Comparison of ENCODE assay signal across 24 cellular contexts in the genomic region with DNA sequence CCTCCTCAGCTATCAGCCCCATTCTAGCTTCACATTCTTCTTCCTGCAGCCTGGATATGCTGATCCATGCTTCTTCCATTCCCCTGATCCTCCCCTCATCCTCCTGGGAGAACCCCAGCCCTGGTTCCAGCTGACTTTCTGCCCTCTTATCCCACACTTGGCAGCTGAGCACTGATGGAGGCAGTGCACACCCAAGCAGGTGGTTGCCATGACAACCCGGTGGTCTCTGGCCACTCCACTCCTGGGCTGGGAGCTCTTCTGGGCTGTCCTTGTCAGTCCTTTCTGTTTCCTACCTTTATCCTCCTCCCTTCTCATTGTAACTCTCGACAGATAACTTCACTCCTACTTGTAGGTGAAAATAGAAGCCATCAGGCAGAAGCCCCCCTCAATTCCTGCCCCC. TPM values are rescaled to one million over a fixed set of nuclear protein-coding genes. Genes with fewer than 3 reads are reported as not detected.
DNase-seq lines count a peak whose midpoint lies in the region; ATAC-seq, FAIRE-seq and TF ChIP-seq lines count a peak whose summit lies in the region.
"Had no signal": no experiment of that assay in that cellular context is flagged by ENCODE, and none has a peak within 500 bp of the region (broad histone marks: within the 10 kb centered on the region; RNA-seq: fewer than 3 reads in every experiment).

No MANE protein-coding gene starts in this region.

- no peak overlapping the region for H2BK5ac ChIP-seq in H1 (ENCODE audit: low read depth, low read length)

- no peaks in the 10 kb centered on the region for H3K9me3 Mint-ChIP-seq in activated naive CD8-positive, alpha-beta T cell treated with anti-CD3 and anti-CD28 coated beads, Interleukin-2, amount 50 U/mL, for 24 hours
- H3K9me3 Mint-ChIP-seq in activated naive CD8-positive, alpha-beta T cell treated with anti-CD3 and anti-CD28 coated beads for 36 hours: no peaks in the 10 kb centered on the region
- no peaks in the 10 kb centered on the region for H3K9me3 Mint-ChIP-seq in stimulated activated effector memory CD8-positive, alpha-beta T cell treated with anti-CD3 and anti-CD28 coated beads, Interleukin-12 subunit alpha, Interleukin-12 subunit beta, amount 100 ng/mL, for 72 hours
- H3K9me3 Mint-ChIP-seq: brain; neural crest cell; stimulated activated naive CD8-positive, alpha-beta T cell treated with anti-CD3 and anti-CD28 coated beads, Interleukin-15, Interleukin-2, amounts not matched to agents 100 ng/mL and 50 ng/mL, for 24 hours had no signal

- POLR2A ChIA-PET in H1 (lab: Charles Lee; ENCODE audit: partially characterized antibody): interaction anchor here (0.6 to 1.2 kb wide), 2 partner anchors 10 to 18 kb away, joined by 3 read pairs; no protein-coding TSS in a partner anchor

- no peak overlapping the region for H2BK12ac ChIP-seq in H1 (ENCODE audit: low read depth, low read length)

- H2BK15ac ChIP-seq in H1 (ENCODE audit: low read length): no peak overlapping the region

- H3K9me3 ChIP-seq in Loucy (ENCODE audit: insufficient read depth, low read depth, low read length) (no peaks in the 10 kb centered on the region), H1 (ENCODE audit: insufficient read depth in 2 of 2, low read depth in 1 of 2, low read length in 1 of 2) (no peaks in the 10 kb centered on the region), heart right ventricle (no peaks in the 10 kb centered on the region)
- H3K9me3 ChIP-seq: lower lobe of right lung, thyroid gland had no signal

- no peak overlapping the region for H3K23ac ChIP-seq in H1 (ENCODE audit: insufficient read length)

- no peaks in the 10 kb centered on the region for H3K36me3 ChIP-seq in Loucy (ENCODE audit: insufficient read depth, low read length)
- no peaks in the 10 kb centered on the region for H3K36me3 ChIP-seq in H1 (ENCODE audit: control insufficient read depth in 2 of 4, insufficient read depth in 4 of 4, low read length in 3 of 4)
- no peaks in the 10 kb centered on the region for H3K36me3 ChIP-seq in heart right ventricle
- H3K36me3 ChIP-seq: lower lobe of right lung, thyroid gland had no signal

- no peak overlapping the region for H3K14ac ChIP-seq in H1 (ENCODE audit: insufficient read length)

- H3K27ac ChIP-seq in H1 (ENCODE audit: low read depth, low read length) (no peak overlapping the region), heart right ventricle (no peak overlapping the region)
- H3K27ac ChIP-seq: HL-60, lower lobe of right lung, thyroid gland had no signal

- no peak for DNase-seq in activated naive CD8-positive, alpha-beta T cell treated with anti-CD3 and anti-CD28 coated beads, Interleukin-2, amount 50 U/mL, for 24 hours
- no peak for DNase-seq in activated naive CD8-positive, alpha-beta T cell treated with anti-CD3 and anti-CD28 coated beads for 36 hours
- DNase-seq in H1 (ENCODE audit: low read depth in 1 of 2, low spot score in 2 of 2) (no peak), heart right ventricle (no peak), DMS53 (lab: John Stamatoyannopoulos, UW) (no peak)
- DNase-seq in stimulated activated effector memory CD8-positive, alpha-beta T cell treated with anti-CD3 and anti-CD28 coated beads, Interleukin-12 subunit alpha, Interleukin-12 subunit beta, amount 100 ng/mL, for 72 hours (ENCODE audit: low spot score in 2 of 2): no peak
- DNase-seq: activated CD4-positive, alpha-beta T cell treated with anti-CD3 and anti-CD28 coated beads, Interleukin-2, amount 50 U/mL, for 4 hours; activated CD8-positive, alpha-beta memory T cell treated with anti-CD3 and anti-CD28 coated beads, Interleukin-2, amount 50 U/mL, for 48 hours; activated effector memory CD4-positive, alpha-beta T cell treated with Interleukin-2 at 50 U/mL for 16 hours; effector CD8-positive, alpha-beta T cell; foreskin melanocyte; GOT3; hypothalamus; islet precursor cell; lower lobe of right lung; NCI-H1930; stimulated activated CD4-positive, alpha-beta T cell treated with anti-CD3 and anti-CD28 coated beads, Interleukin-4, amount 100 ng/mL, for 1 hour; thyroid gland had no signal

- no peak overlapping the region for H4K5ac ChIP-seq in H1 (ENCODE audit: insufficient read length, low read depth, low read length)

- H2BK20ac ChIP-seq in H1 (ENCODE audit: low read length): no peak overlapping the region

- no peak overlapping the region for H3K4me3 Mint-ChIP-seq in activated naive CD8-positive, alpha-beta T cell treated with anti-CD3 and anti-CD28 coated beads, Interleukin-2, amount 50 U/mL, for 24 hours
- H3K4me3 Mint-ChIP-seq in activated naive CD8-positive, alpha-beta T cell treated with anti-CD3 and anti-CD28 coated beads for 36 hours: no peak overlapping the region
- H3K4me3 Mint-ChIP-seq in stimulated activated effector memory CD8-positive, alpha-beta T cell treated with anti-CD3 and anti-CD28 coated beads, Interleukin-12 subunit alpha, Interleukin-12 subunit beta, amount 100 ng/mL, for 72 hours: no peak overlapping the region
- H3K4me3 Mint-ChIP-seq: brain; neural crest cell; stimulated activated naive CD8-positive, alpha-beta T cell treated with anti-CD3 and anti-CD28 coated beads, Interleukin-15, Interleukin-2, amounts not matched to agents 100 ng/mL and 50 ng/mL, for 24 hours had no signal

- H3K79me2 ChIP-seq in Loucy (ENCODE audit: insufficient read depth, low read length): no peaks in the 10 kb centered on the region
- H3K79me2 ChIP-seq in H1 (ENCODE audit: control insufficient read depth in 1 of 2, insufficient read depth in 2 of 2, low read length in 2 of 2): no peaks in the 10 kb centered on the region

- H3K36me3 Mint-ChIP-seq in activated naive CD8-positive, alpha-beta T cell treated with anti-CD3 and anti-CD28 coated beads, Interleukin-2, amount 50 U/mL, for 24 hours (ENCODE audit: low read depth): no peaks in the 10 kb centered on the region
- H3K36me3 Mint-ChIP-seq in activated naive CD8-positive, alpha-beta T cell treated with anti-CD3 and anti-CD28 coated beads for 36 hours: no peaks in the 10 kb centered on the region
- no peaks in the 10 kb centered on the region for H3K36me3 Mint-ChIP-seq in stimulated activated effector memory CD8-positive, alpha-beta T cell treated with anti-CD3 and anti-CD28 coated beads, Interleukin-12 subunit alpha, Interleukin-12 subunit beta, amount 100 ng/mL, for 72 hours
- H3K36me3 Mint-ChIP-seq: brain had no signal

- H4K91ac ChIP-seq in H1 (replicated peaks; ENCODE audit: insufficient read length, low read length): no peak overlapping the region

- H2AFZ ChIP-seq in Loucy (ENCODE audit: low read length): no peak overlapping the region
- no peak overlapping the region for H2AFZ ChIP-seq in H1 (ENCODE audit: low read length)

- intact Hi-C loops in heart right ventricle (cut with DNase I): no loop called here

- WGBS in H1 (ENCODE audit: extremely low coverage in 1 of 2, insufficient coverage in 1 of 2, insufficient read length in 1 of 2, insufficient replicate concordance in 2 of 2, low coverage in 1 of 2, low lambda C conversion rate in 2 of 2, missing lambda C conversion rate in 1 of 2), 2 experiments: 63% methylated on average over 2 of the region's 2 CpGs; no CpG with 5 or more reads in 1 of the 2 experiments
- WGBS in heart right ventricle, 2 donors: 31 to 34% methylated on average over 2 of the region's 2 CpGs

- H3K18ac ChIP-seq in H1 (ENCODE audit: extremely low read depth, low read length): no peak overlapping the region

- peak overlapping the region; percentile 47 for H3K27ac Mint-ChIP-seq in activated naive CD8-positive, alpha-beta T cell treated with anti-CD3 and anti-CD28 coated beads, Interleukin-2, amount 50 U/mL, for 24 hours
- H3K27ac Mint-ChIP-seq in activated naive CD8-positive, alpha-beta T cell treated with anti-CD3 and anti-CD28 coated beads for 36 hours: no peak overlapping the region
- peak overlapping the region; percentile 53 for H3K27ac Mint-ChIP-seq in stimulated activated effector memory CD8-positive, alpha-beta T cell treated with anti-CD3 and anti-CD28 coated beads, Interleukin-12 subunit alpha, Interleukin-12 subunit beta, amount 100 ng/mL, for 72 hours
- H3K27ac Mint-ChIP-seq: stimulated activated naive CD8-positive, alpha-beta T cell treated with anti-CD3 and anti-CD28 coated beads, Interleukin-15, Interleukin-2, amounts not matched to agents 100 ng/mL and 50 ng/mL, for 24 hours had no signal

- no peaks in the 10 kb centered on the region for H3K23me2 ChIP-seq in H1 (ENCODE audit: low read depth, low read length)

- TF ChIP-seq CTCF in Loucy (conservative IDR thresholded peaks at IDR 0.05; ENCODE audit: low read length): no peak
- no peak for TF ChIP-seq CTCF in H1 (IDR thresholded peaks at IDR 0.05; ENCODE audit: control extremely low read depth in 1 of 3, insufficient read depth in 1 of 3, low read depth in 1 of 3, low read length in 3 of 3)
- no peak for TF ChIP-seq CTCF in heart right ventricle (IDR thresholded peaks at IDR 0.05)

- CTCF ChIA-PET in H1 (lab: Charles Lee; ENCODE audit: partially characterized antibody): interaction anchor here (0.5 to 1.1 kb wide), 3 partner anchors 15 to 232 kb away, joined by 3 to 4 read pairs (median 3); no protein-coding TSS in a partner anchor

- H3K4me3 ChIP-seq in Loucy (ENCODE audit: low read length, poor library complexity, severe bottlenecking): peak overlapping the region; percentile 38
- no peak overlapping the region for H3K4me3 ChIP-seq in H1 (ENCODE audit: extremely low read depth in 1 of 4, insufficient read depth in 2 of 4, low read depth in 3 of 4, low read length in 4 of 4)
- H3K4me3 ChIP-seq in heart right ventricle: no peak overlapping the region
- H3K4me3 ChIP-seq: lower lobe of right lung, thyroid gland had no signal

- no peaks in the 10 kb centered on the region for H3F3A ChIP-seq in Loucy (ENCODE audit: low read depth)

- no peak for TF ChIP-seq EP300 in H1 (IDR thresholded peaks at IDR 0.05; ENCODE audit: borderline replicate concordance in 1 of 2, low read depth in 2 of 2, low read length in 2 of 2)

- H3K4me1 ChIP-seq in Loucy (ENCODE audit: insufficient read depth, low read length, poor library complexity, severe bottlenecking) (peaks cover 8% of the 10 kb centered on the region), H1 (replicated peaks in 1 of 4; ENCODE audit: control insufficient read depth in 3 of 4, insufficient read depth in 4 of 4, low read length in 3 of 4) (peaks cover 0 to 2% (median 0%) of the 10 kb centered on the region in 4 experiments; a peak in 1 of 7 replicates), heart right ventricle (no peaks in the 10 kb centered on the region)
- H3K4me1 ChIP-seq: lower lobe of right lung, thyroid gland had no signal

- no peak for TF ChIP-seq RAD21 in H1 (IDR thresholded peaks at IDR 0.05 in 1 of 2, conservative IDR thresholded peaks at IDR 0.05 in 1 of 2; ENCODE audit: low read depth in 2 of 2, low read length in 2 of 2)

- no peak overlapping the region for H2BK120ac ChIP-seq in H1 (replicated peaks; ENCODE audit: low read depth, low read length)

- no peaks in the 10 kb centered on the region for H3K79me1 ChIP-seq in H1 (ENCODE audit: low read depth, low read length)

- no peak for ATAC-seq in activated naive CD8-positive, alpha-beta T cell treated with anti-CD3 and anti-CD28 coated beads, Interleukin-2, amount 50 U/mL, for 24 hours
- ATAC-seq in stimulated activated effector memory CD8-positive, alpha-beta T cell treated with anti-CD3 and anti-CD28 coated beads, Interleukin-12 subunit alpha, Interleukin-12 subunit beta, amount 100 ng/mL, for 72 hours: no peak
- ATAC-seq in heart right ventricle (no peak), HG03025 (IDR thresholded peaks at IDR 0.05; ENCODE audit: low FRiP score, unreplicated experiment) (no peak)
- ATAC-seq: lower lobe of right lung had no signal

- H3K9ac ChIP-seq in Loucy (ENCODE audit: low read depth, low read length, poor library complexity, severe bottlenecking): no peak overlapping the region
- H3K9ac ChIP-seq in H1 (replicated peaks in 1 of 4; ENCODE audit: extremely low read depth in 1 of 4, low read depth in 3 of 4, low read length in 3 of 4): no peak overlapping the region

- H3K4ac ChIP-seq in H1 (replicated peaks; ENCODE audit: insufficient read length, low read depth, low read length): no peak overlapping the region

- H3K27me3 ChIP-seq in Loucy (ENCODE audit: insufficient read depth, low read length, poor library complexity, severe bottlenecking) (no peaks in the 10 kb centered on the region), H1 (replicated peaks in 1 of 4; ENCODE audit: control insufficient read depth in 3 of 4, extremely low read depth in 1 of 4, insufficient read depth in 3 of 4, low read length in 3 of 4) (no peaks in the 10 kb centered on the region; a peak in 1 of 7 replicates), heart right ventricle (peaks cover 0 to 7% (median 0%) of the 10 kb centered on the region in 7 donors)
- H3K27me3 ChIP-seq: thyroid gland had no signal

- no peak for FAIRE-seq in H1 (lab: Jason Lieb, UNC)

- H3K4me1 Mint-ChIP-seq in activated naive CD8-positive, alpha-beta T cell treated with anti-CD3 and anti-CD28 coated beads, Interleukin-2, amount 50 U/mL, for 24 hours: no peaks in the 10 kb centered on the region
- H3K4me1 Mint-ChIP-seq in activated naive CD8-positive, alpha-beta T cell treated with anti-CD3 and anti-CD28 coated beads for 36 hours: no peaks in the 10 kb centered on the region
- H3K4me1 Mint-ChIP-seq in stimulated activated effector memory CD8-positive, alpha-beta T cell treated with anti-CD3 and anti-CD28 coated beads, Interleukin-12 subunit alpha, Interleukin-12 subunit beta, amount 100 ng/mL, for 72 hours: peaks cover under 1% of the 10 kb centered on the region

- H4K20me1 ChIP-seq in Loucy (ENCODE audit: insufficient read depth, low read length, poor library complexity, severe bottlenecking) (no peaks in the 10 kb centered on the region), H1 (replicated peaks in 1 of 2; ENCODE audit: control insufficient read depth in 1 of 2, insufficient read depth in 2 of 2, low read length in 2 of 2) (no peaks in the 10 kb centered on the region)

- H3K4me2 ChIP-seq in Loucy (ENCODE audit: low read depth, low read length, poor library complexity, severe bottlenecking): peak overlapping the region; percentile 68
- no peak overlapping the region for H3K4me2 ChIP-seq in H1 (ENCODE audit: insufficient read depth in 1 of 2, low read depth in 2 of 2, low read length in 2 of 2)

- no peak for TF ChIP-seq POLR2A in H1 (IDR thresholded peaks at IDR 0.05; ENCODE audit: control extremely low read depth in 1 of 2, low read depth in 2 of 2, low read length in 2 of 2)

- H3K56ac ChIP-seq in H1 (replicated peaks; ENCODE audit: insufficient read length, low read depth, low read length): no peak overlapping the region

- H3K9me2 ChIP-seq in Loucy (replicated peaks; ENCODE audit: low read depth, low read length): no peaks in the 10 kb centered on the region

- H4K8ac ChIP-seq in H1 (ENCODE audit: extremely low read depth, insufficient read depth, low read length): no peak overlapping the region

- H3K27me3 Mint-ChIP-seq in activated naive CD8-positive, alpha-beta T cell treated with anti-CD3 and anti-CD28 coated beads, Interleukin-2, amount 50 U/mL, for 24 hours: peaks cover 19% of the 10 kb centered on the region
- peaks cover 9% of the 10 kb centered on the region for H3K27me3 Mint-ChIP-seq in activated naive CD8-positive, alpha-beta T cell treated with anti-CD3 and anti-CD28 coated beads for 36 hours

- 0 out of 2 replicates have a peak overlapping the region, but pooled peaks have one; percentile 65 for H2AK5ac ChIP-seq in H1 (ENCODE audit: low read depth, low read length)

RNA-seq across cellular contexts. Expression of a gene that starts 16.7 kb away (rescaled TPM):
- 1 to 10 TPM; 7.1 to 7.8 TPM for total RNA-seq in activated naive CD8-positive, alpha-beta T cell treated with anti-CD3 and anti-CD28 coated beads for 36 hours
- total RNA-seq in H1 (2021; fragmentation: NEBNext Ultra II Directional; extraction: Animal tissue kit (Norgen Biotek cat#: 25700)): 13.0 and 14.8 TPM in 2 replicates
- polyA plus RNA-seq in H1 (2011; rRNA removed) (16.6 and 31.2 TPM in 2 replicates), heart right ventricle (10 to 100 TPM in 1 of 2 donors, 1 to 10 TPM in 1; 9.8 to 21.3 TPM)
- 25.8 TPM for polyA plus RNA-seq in H1 (2011; cell fraction: cytosol; rRNA removed)
- polyA plus RNA-seq in H1 (2011; cell fraction: nucleus; rRNA removed): 66.4 TPM
- 16.3 to 23.9 TPM (median 20.6 TPM) in 4 replicates for polyA plus RNA-seq in H1 (2012, experiment 1 of 2)
- 8.5 TPM for polyA plus RNA-seq in H1 (2012, experiment 2 of 2)
- 13.5 TPM for polyA plus RNA-seq in H1 (2013, experiment 1 of 2)
- 12.2 TPM for polyA plus RNA-seq in H1 (2013, experiment 2 of 2)
- 7.4 and 10.9 TPM in 2 replicates for polyA minus RNA-seq in H1 (2011; rRNA and poly(A)+ RNA removed)
- polyA minus RNA-seq in H1 (2011; cell fraction: cytosol; rRNA and poly(A)+ RNA removed): 8.1 TPM
- 18.2 TPM for polyA minus RNA-seq in H1 (2011; cell fraction: nucleus; rRNA and poly(A)+ RNA removed)
- total RNA-seq in heart right ventricle: 10 to 100 TPM; 10.6 to 20.4 (median 14.7) TPM

RNA-seq across cellular contexts. Expression of a gene that starts 32.9 kb away (rescaled TPM):
- total RNA-seq in activated naive CD8-positive, alpha-beta T cell treated with anti-CD3 and anti-CD28 coated beads for 36 hours: 10 to 100 TPM; 93.1 to 95.4 TPM
- total RNA-seq in H1 (2021; fragmentation: NEBNext Ultra II Directional; extraction: Animal tissue kit (Norgen Biotek cat#: 25700)): 107 and 109 TPM in 2 replicates
- polyA plus RNA-seq in H1 (2011; rRNA removed) (208 and 276 TPM in 2 replicates), heart right ventricle (100 to 1,000 TPM in 1 of 2 donors, 10 to 100 TPM in 1; 33.9 to 107 TPM)
- polyA plus RNA-seq in H1 (2011; cell fraction: cytosol; rRNA removed): 163 TPM
- 216 TPM for polyA plus RNA-seq in H1 (2011; cell fraction: nucleus; rRNA removed)
- 169 to 180 TPM (median 176 TPM) in 4 replicates for polyA plus RNA-seq in H1 (2012, experiment 1 of 2)
- polyA plus RNA-seq in H1 (2012, experiment 2 of 2): 145 TPM
- polyA plus RNA-seq in H1 (2013, experiment 1 of 2): 91.7 TPM
- 89.5 TPM for polyA plus RNA-seq in H1 (2013, experiment 2 of 2)
- polyA minus RNA-seq in H1 (2011; rRNA and poly(A)+ RNA removed): 91.4 and 136 TPM in 2 replicates
- polyA minus RNA-seq in H1 (2011; cell fraction: cytosol; rRNA and poly(A)+ RNA removed): 65.7 TPM
- polyA minus RNA-seq in H1 (2011; cell fraction: nucleus; rRNA and poly(A)+ RNA removed): 54.6 TPM
- total RNA-seq in heart right ventricle: 10 to 100 TPM; 28.2 to 59.8 (median 43.7) TPM

RNA-seq across cellular contexts. Expression of a gene that starts 33.2 kb away (rescaled TPM):
- total RNA-seq in activated naive CD8-positive, alpha-beta T cell treated with anti-CD3 and anti-CD28 coated beads for 36 hours: 10 to 100 TPM; 18.3 to 22.7 TPM
- total RNA-seq in H1 (2021; fragmentation: NEBNext Ultra II Directional; extraction: Animal tissue kit (Norgen Biotek cat#: 25700)): 39.6 and 42.6 TPM in 2 replicates
- 23.7 and 27.0 TPM in 2 replicates for polyA plus RNA-seq in H1 (2011; rRNA removed)
- 23.9 TPM for polyA plus RNA-seq in H1 (2011; cell fraction: cytosol; rRNA removed)
- 26.4 TPM for polyA plus RNA-seq in H1 (2011; cell fraction: nucleus; rRNA removed)
- polyA plus RNA-seq in H1 (2012, experiment 1 of 2): 17.8 to 21.7 TPM (median 21.0 TPM) in 4 replicates
- polyA plus RNA-seq in H1 (2012, experiment 2 of 2): 16.0 TPM
- 29.8 TPM for polyA plus RNA-seq in H1 (2013, experiment 1 of 2)
- 39.7 TPM for polyA plus RNA-seq in H1 (2013, experiment 2 of 2)
- 119 and 127 TPM in 2 replicates for polyA minus RNA-seq in H1 (2011; rRNA and poly(A)+ RNA removed)
- polyA minus RNA-seq in H1 (2011; cell fraction: cytosol; rRNA and poly(A)+ RNA removed): 30.1 TPM
- polyA minus RNA-seq in H1 (2011; cell fraction: nucleus; rRNA and poly(A)+ RNA removed): 19.8 TPM
- total RNA-seq in heart right ventricle: 10 to 100 TPM; 18.5 to 29.9 (median 25.2) TPM
- 10 to 100 TPM in 1 of 2 donors, 1 to 10 TPM in 1; 9.8 to 16.1 TPM for polyA plus RNA-seq in heart right ventricle

RNA-seq across cellular contexts. Expression of a gene that starts 34.4 kb away (rescaled TPM):
- total RNA-seq in activated naive CD8-positive, alpha-beta T cell treated with anti-CD3 and anti-CD28 coated beads for 36 hours: under 1 TPM; 0.85 to 0.90 TPM
- total RNA-seq in H1 (2021; fragmentation: NEBNext Ultra II Directional; extraction: Animal tissue kit (Norgen Biotek cat#: 25700)): 11.1 and 13.7 TPM in 2 replicates
- polyA plus RNA-seq in H1 (2011; rRNA removed) (13.5 and 23.7 TPM in 2 replicates), heart right ventricle (10 to 100 TPM; 23.6 to 42.1 TPM)
- 12.2 TPM for polyA plus RNA-seq in H1 (2011; cell fraction: cytosol; rRNA removed)
- 34.2 TPM for polyA plus RNA-seq in H1 (2011; cell fraction: nucleus; rRNA removed)
- polyA plus RNA-seq in H1 (2012, experiment 1 of 2): 9.0 to 20.7 TPM (median 18.4 TPM) in 4 replicates
- 15.8 TPM for polyA plus RNA-seq in H1 (2012, experiment 2 of 2)
- polyA plus RNA-seq in H1 (2013, experiment 1 of 2): 15.6 TPM
- 14.6 TPM for polyA plus RNA-seq in H1 (2013, experiment 2 of 2)
- 2.6 and 3.5 TPM in 2 replicates for polyA minus RNA-seq in H1 (2011; rRNA and poly(A)+ RNA removed)
- polyA minus RNA-seq in H1 (2011; cell fraction: cytosol; rRNA and poly(A)+ RNA removed): 14.1 TPM
- polyA minus RNA-seq in H1 (2011; cell fraction: nucleus; rRNA and poly(A)+ RNA removed): 11.3 TPM
- 10 to 100 TPM; 12.8 to 34.8 (median 22.0) TPM for total RNA-seq in heart right ventricle

RNA-seq across cellular contexts. Expression of a gene that starts 39.3 kb away (rescaled TPM):
- total RNA-seq in activated naive CD8-positive, alpha-beta T cell treated with anti-CD3 and anti-CD28 coated beads for 36 hours: under 1 TPM; 0.12 to 0.25 TPM
- 0.75 and 1.1 TPM in 2 replicates for total RNA-seq in H1 (2021; fragmentation: NEBNext Ultra II Directional; extraction: Animal tissue kit (Norgen Biotek cat#: 25700))
- polyA plus RNA-seq in H1 (2011; rRNA removed) (4.0 and 5.7 TPM in 2 replicates), heart right ventricle (1 to 10 TPM; 1.5 to 3.8 TPM)
- 2.5 TPM for polyA plus RNA-seq in H1 (2011; cell fraction: cytosol; rRNA removed)
- 2.8 TPM for polyA plus RNA-seq in H1 (2011; cell fraction: nucleus; rRNA removed)
- polyA plus RNA-seq in H1 (2012, experiment 1 of 2): 1.8 to 2.8 TPM (median 2.2 TPM) in 4 replicates
- polyA plus RNA-seq in H1 (2012, experiment 2 of 2): 1.9 TPM
- polyA plus RNA-seq in H1 (2013, experiment 1 of 2): 2.1 TPM
- 1.7 TPM for polyA plus RNA-seq in H1 (2013, experiment 2 of 2)
- polyA minus RNA-seq in H1 (2011; rRNA and poly(A)+ RNA removed): 0.28 and 0.29 TPM in 2 replicates
- polyA minus RNA-seq in H1 (2011; cell fraction: cytosol; rRNA and poly(A)+ RNA removed): 2.6 TPM
- polyA minus RNA-seq in H1 (2011; cell fraction: nucleus; rRNA and poly(A)+ RNA removed): 1.3 TPM
- total RNA-seq in heart right ventricle: 1 to 10 TPM; 1.0 to 4.8 (median 1.7) TPM
